In the genomic region with DNA sequence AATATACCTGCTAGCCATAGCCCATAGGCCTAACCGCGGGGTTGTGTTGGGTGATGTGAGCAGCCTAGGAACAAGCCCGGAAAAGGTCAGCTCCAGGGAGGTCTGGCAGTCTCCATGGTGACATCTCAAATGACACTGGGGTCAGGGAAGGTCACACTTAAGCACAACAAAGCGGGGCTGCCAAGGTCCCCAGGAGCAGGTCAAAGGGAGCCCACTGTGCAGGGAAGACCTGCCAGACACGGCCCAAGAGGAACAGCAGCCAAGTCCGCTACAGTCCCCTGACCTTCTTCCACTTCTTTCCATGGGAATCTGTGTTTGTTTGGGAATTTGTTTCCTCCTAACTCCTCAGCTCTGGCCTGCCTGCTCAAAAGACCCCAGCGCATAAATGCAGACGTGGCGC, we compare ENCODE assay signal across 23 cellular contexts.
"Had no signal": no experiment of that assay in that cellular context is flagged by ENCODE, and none has a peak within 500 bp of the region (broad histone marks: within the 10 kb centered on the region; RNA-seq: fewer than 3 reads in every experiment).

No MANE protein-coding gene starts in this region.

- ATAC-seq: activated T-cell treated with anti-CD3 and anti-CD28 coated beads, Interleukin-2, amount 50 U/mL, for 72 hours; esophagus mucosa; gastroesophageal sphincter; mucosa of descending colon; stimulated activated naive CD8-positive, alpha-beta T cell treated with anti-CD3 and anti-CD28 coated beads, Interleukin-15, Interleukin-2, amounts not matched to agents 100 U/mL and 50 U/mL, for 24 hours had no signal

- H3K27ac Mint-ChIP-seq: activated naive CD4-positive, alpha-beta T cell treated with anti-CD3 and anti-CD28 coated beads, Interleukin-2, amount 50 U/mL, for 24 hours; activated T-cell treated with anti-CD3 and anti-CD28 coated beads, Interleukin-2, amount 50 U/mL, for 72 hours; naive B cell had no signal

- H3K4me1 ChIP-seq: ascending aorta, gastroesophageal sphincter, uterus had no signal

- H3K27me3 ChIP-seq: ascending aorta, tibial nerve, uterus had no signal

- H3K4me1 Mint-ChIP-seq: activated naive CD4-positive, alpha-beta T cell treated with anti-CD3 and anti-CD28 coated beads, Interleukin-2, amount 50 U/mL, for 24 hours; central memory CD8-positive, alpha-beta T cell; naive B cell had no signal

- H3K36me3 ChIP-seq: ascending aorta, gastroesophageal sphincter, tibial nerve, uterus, WERI-Rb-1 had no signal

- DNase-seq: activated CD4-positive, alpha-beta T cell treated with anti-CD3 and anti-CD28 coated beads for 1 hour; activated CD8-positive, alpha-beta memory T cell treated with anti-CD3 and anti-CD28 coated beads for 24 hours; activated gamma-delta T cell; activated T-cell treated with anti-CD3 and anti-CD28 coated beads, Interleukin-2, amount 50 U/mL, for 72 hours; cortex of kidney; effector CD4-positive, alpha-beta T cell; mammary epithelial cell; mucosa of descending colon; naive B cell; nucleus accumbens; retina; stimulated activated naive CD8-positive, alpha-beta T cell treated with anti-CD3 and anti-CD28 coated beads, Interleukin-15, Interleukin-2, amounts not matched to agents 100 U/mL and 50 U/mL, for 24 hours; SW 1271; T-helper 2 cell; uterus; WERI-Rb-1 had no signal

- H3K27ac ChIP-seq: ascending aorta, gastroesophageal sphincter, skin epidermis, tibial nerve, uterus, WERI-Rb-1 had no signal

- H3K36me3 Mint-ChIP-seq: activated naive CD4-positive, alpha-beta T cell treated with anti-CD3 and anti-CD28 coated beads, Interleukin-2, amount 50 U/mL, for 24 hours; naive B cell had no signal

- H3K9me3 ChIP-seq: ascending aorta, mucosa of descending colon, uterus had no signal

- H3K4me3 ChIP-seq: ascending aorta, gastroesophageal sphincter, mucosa of descending colon, skin epidermis, tibial nerve, uterus had no signal

- H3K27me3 Mint-ChIP-seq: activated naive CD4-positive, alpha-beta T cell treated with anti-CD3 and anti-CD28 coated beads, Interleukin-2, amount 50 U/mL, for 24 hours had no signal

- H3K9me3 Mint-ChIP-seq: activated naive CD4-positive, alpha-beta T cell treated with anti-CD3 and anti-CD28 coated beads, Interleukin-2, amount 50 U/mL, for 24 hours; activated T-cell treated with anti-CD3 and anti-CD28 coated beads, Interleukin-2, amount 50 U/mL, for 72 hours; central memory CD8-positive, alpha-beta T cell had no signal

- H3K4me3 Mint-ChIP-seq: activated naive CD4-positive, alpha-beta T cell treated with anti-CD3 and anti-CD28 coated beads, Interleukin-2, amount 50 U/mL, for 24 hours; activated T-cell treated with anti-CD3 and anti-CD28 coated beads, Interleukin-2, amount 50 U/mL, for 72 hours; central memory CD8-positive, alpha-beta T cell; naive B cell had no signal
